Comparison of ENCODE assay signal across 1 cellular context in genomic region chr13:98975822-98976261, GRCh38.
TF ChIP-seq lines count a peak whose summit lies in the region.

No MANE protein-coding gene starts in this region.

TF ChIP-seq in K562, 482 proteins besides CTCF, POLR2A, EP300 and RAD21 (continued from another document and continues in another):
- no peak for TF ChIP-seq MGA (IDR thresholded peaks at IDR 0.05)
- TF ChIP-seq NCOA1 (IDR thresholded peaks at IDR 0.05; ENCODE audit: low read depth), result 0 out of 2 replicates have a peak, but pooled peaks have one; percentile 16
- peak; percentile 96 to 98 for TF ChIP-seq FOXA3 (CRISPR knock-in tag; conservative IDR thresholded peaks at IDR 0.05 in 1 of 2, IDR thresholded peaks at IDR 0.05 in 1 of 2)
- no peak for TF ChIP-seq CREB3 (tag; conservative IDR thresholded peaks at IDR 0.05; ENCODE audit: low read depth)
- TF ChIP-seq YY1 (IDR thresholded peaks at IDR 0.05; ENCODE audit: borderline replicate concordance in 1 of 3, control insufficient read depth in 1 of 3, extremely low read depth in 1 of 3, insufficient read depth in 3 of 3, insufficient read length in 1 of 3, insufficient replicate concordance in 2 of 3, low read depth in 1 of 3, low read length in 2 of 3), result no peak
- no peak for TF ChIP-seq PHTF2 (CRISPR knock-in tag; IDR thresholded peaks at IDR 0.05)
- no peak for TF ChIP-seq PBX2 (CRISPR knock-in tag; IDR thresholded peaks at IDR 0.05; ENCODE audit: low read depth)
- 0 out of 2 replicates have a peak, but pooled peaks have one; percentile 11 for TF ChIP-seq PBX2 (tag; conservative IDR thresholded peaks at IDR 0.05; ENCODE audit: low read depth)
- no peak for TF ChIP-seq PATZ1 (CRISPR knock-in tag; IDR thresholded peaks at IDR 0.05; ENCODE audit: borderline replicate concordance)
- peak; percentile 44; the same call in 1 of the 2 replicates for TF ChIP-seq MECOM (CRISPR knock-in tag; IDR thresholded peaks at IDR 0.05)
- peak; percentile 62 for TF ChIP-seq DMBX1 (CRISPR knock-in tag; IDR thresholded peaks at IDR 0.05; ENCODE audit: borderline replicate concordance)
- no peak for TF ChIP-seq ZNF431 (CRISPR knock-in tag; IDR thresholded peaks at IDR 0.05)
- TF ChIP-seq ILK (tag; IDR thresholded peaks at IDR 0.05; ENCODE audit: borderline replicate concordance, low read depth), result no peak
- TF ChIP-seq NEUROD1 (IDR thresholded peaks at IDR 0.05; ENCODE audit: borderline replicate concordance, low read depth, low read length, partially characterized antibody), result peak; percentile 53
- peak; percentile 38; the same call in 1 of the 2 replicates for TF ChIP-seq CREB1 (IDR thresholded peaks at IDR 0.05)
- TF ChIP-seq CREB1 (CRISPR knock-in tag; IDR thresholded peaks at IDR 0.05), result no peak
- TF ChIP-seq TEAD4 (IDR thresholded peaks at IDR 0.05; ENCODE audit: low read length), result peak; percentile 98
- TF ChIP-seq TEAD4 (CRISPR knock-in tag; IDR thresholded peaks at IDR 0.05; ENCODE audit: borderline replicate concordance), result no peak
- 0 out of 2 replicates have a peak, but pooled peaks have one; percentile 47 for TF ChIP-seq TARDBP (IDR thresholded peaks at IDR 0.05)
- peak; percentile 45; the same call in 1 of the 2 replicates for TF ChIP-seq ETS1 (conservative IDR thresholded peaks at IDR 0.05; ENCODE audit: control insufficient read depth, low read depth, low read length)
- TF ChIP-seq FOS (IDR thresholded peaks at IDR 0.05; ENCODE audit: extremely low read depth, insufficient read length), result no peak
- TF ChIP-seq RUNX1 (IDR thresholded peaks at IDR 0.05; ENCODE audit: low read depth), result no peak
- TF ChIP-seq TBP (optimal IDR thresholded peaks at IDR 0.05; ENCODE audit: low read depth, low read length), result no peak
- TF ChIP-seq GTF2E2 (tag; IDR thresholded peaks at IDR 0.05), result no peak
- TF ChIP-seq LEF1 (IDR thresholded peaks at IDR 0.05), result 0 out of 2 replicates have a peak, but pooled peaks have one; percentile 57
- TF ChIP-seq STAT5A (IDR thresholded peaks at IDR 0.05; ENCODE audit: borderline replicate concordance, low read length), result peak; percentile 82
- no peak for TF ChIP-seq MEF2A (IDR thresholded peaks at IDR 0.05; ENCODE audit: control insufficient read depth, low read depth, low read length)
- TF ChIP-seq HMGXB4 (CRISPR knock-in tag; IDR thresholded peaks at IDR 0.05), result no peak
- TF ChIP-seq ZNF511 (CRISPR knock-in tag; IDR thresholded peaks at IDR 0.05), result no peak
- no peak for TF ChIP-seq ZNF77 (CRISPR knock-in tag; IDR thresholded peaks at IDR 0.05)
- TF ChIP-seq KDM2B (CRISPR knock-in tag; IDR thresholded peaks at IDR 0.05), result no peak
